Comparison of ENCODE assay signal across 23 cellular contexts in the genomic region with DNA sequence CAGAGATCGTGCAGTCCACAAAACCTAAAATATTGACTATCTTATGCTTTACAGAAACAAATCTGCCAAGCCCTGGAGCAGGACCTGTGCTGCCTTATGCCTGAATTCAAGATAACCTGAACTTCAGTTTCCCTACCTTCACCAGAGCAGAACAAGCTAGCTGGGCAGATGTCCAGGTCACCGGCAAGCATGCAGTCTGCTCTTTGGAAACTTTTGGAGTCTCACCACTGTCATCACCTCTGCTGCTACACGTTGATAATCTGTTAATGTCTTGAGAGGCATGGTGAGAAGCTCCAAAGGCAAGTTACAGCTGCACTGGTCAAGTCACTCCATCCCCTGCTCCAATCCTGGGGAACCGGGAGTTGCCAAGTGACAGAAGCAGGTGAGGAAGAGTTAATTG.
"Had no signal": no experiment of that assay in that cellular context is flagged by ENCODE, and none has a peak within 500 bp of the region (broad histone marks: within the 10 kb centered on the region; RNA-seq: fewer than 3 reads in every experiment).

No MANE protein-coding gene starts in this region.

- H3K9me3 ChIP-seq: ovary, psoas muscle, right lobe of liver, sigmoid colon, stomach, thoracic aorta, tibial artery, transverse colon, upper lobe of right lung, uterus had no signal

- H3K27me3 ChIP-seq: neural progenitor cell, ovary, right lobe of liver, sigmoid colon, stomach, tibial artery, transverse colon, upper lobe of right lung, uterus had no signal

- H3K4me2 ChIP-seq: neural progenitor cell had no signal

- ATAC-seq: natural killer cell; psoas muscle; right lobe of liver; stimulated activated effector memory CD8-positive, alpha-beta T cell treated with anti-CD3 and anti-CD28 coated beads, Interleukin-12 subunit alpha, Interleukin-12 subunit beta, amount 100 ng/mL, for 72 hours; upper lobe of right lung had no signal

- H2AFZ ChIP-seq: neural progenitor cell, parathyroid adenoma had no signal

- DNase-seq: natural killer cell; occipital lobe; ovary; psoas muscle; right cardiac atrium; right lobe of liver; sigmoid colon; small intestine; stimulated activated CD4-positive, alpha-beta T cell treated with anti-CD3 and anti-CD28 coated beads, Interleukin-15, amount 100 ng/mL, for 24 hours; stimulated activated CD4-positive, alpha-beta T cell treated with anti-CD3 and anti-CD28 coated beads, Interleukin-2, amount 100 ng/mL, for 24 hours; stimulated activated CD4-positive, alpha-beta T cell treated with anti-CD3 and anti-CD28 coated beads, Interleukin-2, amount 100 ng/mL, for 48 hours; stimulated activated CD4-positive, alpha-beta T cell treated with anti-CD3 and anti-CD28 coated beads, Interleukin-4, amount 100 ng/mL, for 24 hours; stimulated activated naive B cell treated with anti-CD40 and anti-IgM and Interleukin-4, amounts not matched to agents 10 μg/mL and 1 μg/mL and 100 μg/mL, for 72 hours; stimulated activated naive CD4-positive, alpha-beta T cell treated with Interleukin-2 at 50 U/mL for 16 hours; stomach; tibial artery; transverse colon; upper lobe of right lung; uterus had no signal

- H3K9ac ChIP-seq: neural progenitor cell, parathyroid adenoma had no signal

- H3K4me3 ChIP-seq: neural progenitor cell, ovary, psoas muscle, right lobe of liver, sigmoid colon, stomach, thoracic aorta, tibial artery, transverse colon, upper lobe of right lung, uterus had no signal

- H3K4me1 ChIP-seq: neural progenitor cell, parathyroid adenoma, psoas muscle, right lobe of liver, sigmoid colon, stomach, transverse colon, upper lobe of right lung, uterus had no signal

- H3K27ac ChIP-seq: neural progenitor cell, ovary, parathyroid adenoma, psoas muscle, right lobe of liver, sigmoid colon, stomach, thoracic aorta, tibial artery, transverse colon, upper lobe of right lung, uterus had no signal

- H3K36me3 ChIP-seq: neural progenitor cell, ovary, right lobe of liver, sigmoid colon, stomach, thoracic aorta, tibial artery, transverse colon, upper lobe of right lung, uterus had no signal
